23 cellular contexts compared by ENCODE assay signal in the genomic region with DNA sequence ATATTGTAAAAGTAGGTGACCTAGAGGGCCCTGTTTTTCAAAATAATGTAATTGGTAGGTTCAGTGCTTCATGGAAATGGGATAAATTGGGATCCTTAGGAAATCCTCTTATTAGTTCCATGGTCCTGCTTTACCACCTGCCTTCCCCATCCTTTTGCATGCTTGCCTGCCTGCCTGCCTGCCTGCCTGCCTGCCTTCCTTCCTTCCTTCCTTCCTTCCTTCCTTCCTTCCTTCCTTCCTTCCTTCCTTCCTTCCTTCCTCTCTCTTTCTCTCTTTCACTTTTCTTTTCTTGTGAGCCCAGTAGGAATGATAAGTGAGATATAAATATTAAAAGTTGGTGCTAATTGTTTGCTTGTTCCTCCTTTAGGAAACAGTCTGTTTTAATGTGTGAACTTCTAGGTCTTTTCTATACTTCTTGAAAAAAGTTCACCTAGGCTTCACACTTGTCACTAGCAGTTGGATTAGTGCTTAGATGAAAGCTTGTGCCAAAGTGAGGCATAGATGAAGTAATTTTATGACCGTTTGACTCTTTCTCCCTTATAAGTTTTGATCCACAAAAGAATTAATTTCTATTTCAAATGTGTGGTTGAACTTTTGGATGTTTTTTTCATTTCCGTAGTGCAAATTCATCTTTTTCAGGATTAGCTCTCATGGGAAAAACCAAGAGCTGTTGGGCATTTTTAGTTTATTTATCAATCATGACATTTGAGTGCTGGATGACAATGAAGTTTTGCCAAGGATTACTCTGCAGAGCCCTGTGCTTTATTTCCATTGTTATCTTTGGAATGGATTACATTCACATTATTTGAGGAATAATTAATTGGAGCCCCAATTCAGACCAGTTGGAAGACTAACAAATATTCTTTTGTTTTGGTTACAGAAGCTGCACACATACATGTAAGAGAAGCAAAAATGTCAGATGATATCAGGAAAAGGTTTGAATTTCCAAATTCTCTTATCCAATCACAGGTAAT.
"Had no signal": no experiment of that assay in that cellular context is flagged by ENCODE, and none has a peak within 500 bp of the region (broad histone marks: within the 10 kb centered on the region; RNA-seq: fewer than 3 reads in every experiment).

No MANE protein-coding gene starts in this region.

- H3K9me3 Mint-ChIP-seq: endodermal cell; neural crest cell; stimulated activated naive CD8-positive, alpha-beta T cell treated with anti-CD3 and anti-CD28 coated beads, Interleukin-15, amount 100 ng/mL, for 72 hours had no signal

- H3K27me3 Mint-ChIP-seq: naive thymus-derived CD8-positive, alpha-beta T cell; stimulated activated naive B cell treated with anti-CD40 and anti-IgM and Interleukin-4, amounts not matched to agents 10 μg/mL and 1 μg/mL and 100 μg/mL, for 72 hours; stimulated activated naive CD8-positive, alpha-beta T cell treated with anti-CD3 and anti-CD28 coated beads, Interleukin-15, amount 100 ng/mL, for 72 hours had no signal

- H3K4me3 ChIP-seq: hepatocyte, lung, mucosa of descending colon, spleen, testis, tibial nerve, upper lobe of right lung had no signal

- ATAC-seq: left cardiac atrium; left ventricle myocardium superior; mucosa of descending colon; naive thymus-derived CD8-positive, alpha-beta T cell; sciatic nerve; stimulated activated naive B cell treated with anti-CD40 and anti-IgM and Interleukin-4, amounts not matched to agents 10 μg/mL and 1 μg/mL and 100 μg/mL, for 72 hours; stimulated activated naive CD8-positive, alpha-beta T cell treated with anti-CD3 and anti-CD28 coated beads, Interleukin-15, amount 100 ng/mL, for 72 hours; upper lobe of right lung had no signal

- H3K27me3 ChIP-seq: hepatocyte, spleen, testis, tibial nerve, upper lobe of right lung had no signal

- H3K9me3 ChIP-seq: mucosa of descending colon, spleen, testis, tibial nerve, upper lobe of right lung had no signal

- H3K27ac ChIP-seq: hepatocyte, spleen, testis, tibial nerve, upper lobe of right lung had no signal

- H3K27ac Mint-ChIP-seq: endodermal cell; stimulated activated naive B cell treated with anti-CD40 and anti-IgM and Interleukin-4, amounts not matched to agents 10 μg/mL and 1 μg/mL and 100 μg/mL, for 72 hours; stimulated activated naive CD8-positive, alpha-beta T cell treated with anti-CD3 and anti-CD28 coated beads, Interleukin-15, amount 100 ng/mL, for 72 hours had no signal

- DNase-seq: effector CD4-positive, alpha-beta T cell; endodermal cell; foreskin melanocyte; head of caudate nucleus; kidney; left cardiac atrium; left ventricle myocardium superior; mucosa of descending colon; naive thymus-derived CD8-positive, alpha-beta T cell; posterior cingulate gyrus; spleen; stimulated activated CD4-positive, alpha-beta T cell treated with anti-CD3 and anti-CD28 coated beads, Interleukin-15, amount 100 ng/mL, for 24 hours; stimulated activated CD4-positive, alpha-beta T cell treated with anti-CD3 and anti-CD28 coated beads, Interleukin-1b, Interleukin-23, amount 100 ng/mL, for 48 hours; stimulated activated CD4-positive, alpha-beta T cell treated with anti-CD3 and anti-CD28 coated beads, Interleukin-4, amount 100 ng/mL, for 24 hours; stimulated activated naive B cell treated with anti-CD40 and anti-IgM and Interleukin-4, amounts not matched to agents 10 μg/mL and 1 μg/mL and 100 μg/mL, for 72 hours; stimulated activated naive CD8-positive, alpha-beta T cell treated with anti-CD3 and anti-CD28 coated beads, Interleukin-15, amount 100 ng/mL, for 72 hours; testis; upper lobe of right lung had no signal

- H3K4me1 ChIP-seq: testis, upper lobe of right lung had no signal

- H3K4me1 Mint-ChIP-seq: endodermal cell had no signal

- H3K4me3 Mint-ChIP-seq: endodermal cell; neural crest cell; stimulated activated naive B cell treated with anti-CD40 and anti-IgM and Interleukin-4, amounts not matched to agents 10 μg/mL and 1 μg/mL and 100 μg/mL, for 72 hours; stimulated activated naive CD8-positive, alpha-beta T cell treated with anti-CD3 and anti-CD28 coated beads, Interleukin-15, amount 100 ng/mL, for 72 hours had no signal
